Comparison of ENCODE assay signal across 8 cellular contexts in the genomic region with DNA sequence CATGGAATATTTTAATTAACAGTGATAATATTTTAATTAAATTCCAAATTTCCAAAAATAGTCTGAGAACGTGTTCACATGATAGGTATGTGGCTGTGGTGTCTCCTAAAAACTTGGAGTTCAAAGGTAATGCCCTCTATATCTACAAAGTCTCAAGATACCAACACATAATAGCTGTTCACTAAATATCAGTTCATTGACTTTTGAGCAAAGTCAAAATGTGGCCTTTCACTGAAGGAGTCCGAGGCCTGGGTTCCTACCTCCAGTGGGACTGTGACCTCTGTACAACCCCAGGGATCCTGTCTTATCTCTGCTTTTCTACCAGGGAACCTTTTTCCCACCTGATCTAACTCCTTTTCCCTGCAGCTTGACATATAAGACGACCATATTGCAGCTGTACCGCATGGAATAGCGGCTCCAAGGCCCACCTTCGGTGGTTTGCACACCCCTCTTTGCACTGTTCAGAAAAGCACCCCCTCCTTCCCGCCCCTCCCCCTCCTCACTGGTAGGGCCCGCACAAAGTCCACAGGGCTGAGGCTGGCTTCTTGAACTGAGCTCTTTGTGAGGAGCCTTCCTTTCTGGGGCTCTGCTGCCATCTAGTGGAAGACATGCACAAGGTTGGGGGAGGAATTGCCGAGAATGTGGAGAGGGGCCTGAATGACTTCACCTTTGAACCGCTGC. TPM values are rescaled to one million over a fixed set of nuclear protein-coding genes. Genes with fewer than 3 reads are reported as not detected.
DNase-seq lines count a peak whose midpoint lies in the region; ATAC-seq and TF ChIP-seq lines count a peak whose summit lies in the region.

No MANE protein-coding gene starts in this region.

- no peak overlapping the region for H3K4me3 ChIP-seq in HAP-1
- H3K4me3 ChIP-seq in spleen, result peak overlapping the region in 5 of 8 donors; percentile 57 to 74 (median 66)

- no peak for ATAC-seq in HG02763 (IDR thresholded peaks at IDR 0.05; ENCODE audit: unreplicated experiment)

- H3K9me3 ChIP-seq in HAP-1 (no peaks in the 10 kb centered on the region), spleen (no peaks in the 10 kb centered on the region)

- 7 to 12% (median 7%) methylated on average over 10 of the region's 10 CpGs for WGBS in spleen, 5 donors

- in situ Hi-C loops in HAP-1 (cut with MboI; ENCODE audit: low sequenced_read_pairs), result loop anchor here (5.0 to 10.0 kb wide), 2 partner anchors 282 to 394 kb away; no protein-coding TSS in a partner anchor
- in situ Hi-C loops in T47D (cut with HindIII; ENCODE audit: low pct_unique_long_range_greater_than_20kb, low sequenced_read_pairs), result no loop called here

- TF ChIP-seq CTCF in VCaP (conservative IDR thresholded peaks at IDR 0.05) (peak; percentile 97), spleen (IDR thresholded peaks at IDR 0.05 in 8 of 11, conservative IDR thresholded peaks at IDR 0.05 in 3 of 11) (peak; percentile 84 to 94 (median 92))

- intact Hi-C loops in spleen (cut with DNase I; ENCODE audit: low total_unique reads), result loop anchor here (2.0 to 5.0 kb wide), 4 partner anchors 170 to 404 kb away; a partner anchor contains a TSS

- DNase-seq in COR-L47 (lab: John Stamatoyannopoulos, UW) (peak; percentile 20), HAP-1 (ENCODE audit: low spot score in 2 of 2) (peak; percentile 68 to 88), NCI-H2107 treated with DMSO at 0.1 percent for 48 hours (lab: John Stamatoyannopoulos, UW; ENCODE audit: unreplicated experiment) (peak; percentile 78), T47D (ENCODE audit: low read depth in 1 of 2, low spot score in 1 of 2) (peak; percentile 38 to 62), iPS-NIHi11 (ENCODE audit: low spot score) (peak; percentile 87), spleen (peak; percentile 91)

- H3K27me3 ChIP-seq in HAP-1 (ENCODE audit: low read depth), result peaks cover 51% of the 10 kb centered on the region
- peaks cover 0 to 50% (median 29%) of the 10 kb centered on the region in 7 donors for H3K27me3 ChIP-seq in spleen (replicated peaks in 1 of 7)

- H3K4me1 ChIP-seq in HAP-1 (peaks cover 11% of the 10 kb centered on the region), spleen (peaks cover 13 to 100% (median 89%) of the 10 kb centered on the region in 6 donors)

- TF ChIP-seq POLR2A in spleen (IDR thresholded peaks at IDR 0.05), result no peak

- peaks cover 10% of the 10 kb centered on the region for H3K36me3 ChIP-seq in HAP-1 (replicated peaks)
- peaks cover 0 to 56% (median 40%) of the 10 kb centered on the region in 6 donors for H3K36me3 ChIP-seq in spleen

- H3K27ac ChIP-seq in VCaP, result no peak overlapping the region
- H3K27ac ChIP-seq in spleen, result peak overlapping the region in 4 of 8 donors; percentile 93 to 98 (median 95)

RNA-seq across cellular contexts. Expression of a gene that starts 3.1 kb away (rescaled TPM):
- 100 to 1,000 TPM in 3 of 7 donors, 10 to 100 TPM in 4; 56.1 to 110 (median 65.1) TPM for total RNA-seq in spleen
- 10 to 100 TPM in 2 of 3 donors, 1 to 10 TPM in 1; 9.4 to 15.2 (median 13.8) TPM for polyA plus RNA-seq in spleen

RNA-seq across cellular contexts. Expression of a gene that starts 44.3 kb away (rescaled TPM):
- total RNA-seq in spleen, result 10 to 100 TPM in 6 of 7 donors, 1 to 10 TPM in 1; 7.1 to 16.7 (median 12.6) TPM
- 1 to 10 TPM; 4.5 to 9.0 (median 5.1) TPM for polyA plus RNA-seq in spleen

Comparison
In these comparisons a context has a peak if more than half of its experiments do, and no peak if none do; other contexts are left out.
1. DNase-seq: peak in every context shown above with its lines; median percentile 91 in spleen; 87 in iPS-NIHi11; 78 in HAP-1; 78 in NCI-H2107 treated with DMSO at 0.1 percent for 48 hours; 50 in T47D; 20 in COR-L47.